39 cellular contexts compared by ENCODE assay signal in the genomic region with DNA sequence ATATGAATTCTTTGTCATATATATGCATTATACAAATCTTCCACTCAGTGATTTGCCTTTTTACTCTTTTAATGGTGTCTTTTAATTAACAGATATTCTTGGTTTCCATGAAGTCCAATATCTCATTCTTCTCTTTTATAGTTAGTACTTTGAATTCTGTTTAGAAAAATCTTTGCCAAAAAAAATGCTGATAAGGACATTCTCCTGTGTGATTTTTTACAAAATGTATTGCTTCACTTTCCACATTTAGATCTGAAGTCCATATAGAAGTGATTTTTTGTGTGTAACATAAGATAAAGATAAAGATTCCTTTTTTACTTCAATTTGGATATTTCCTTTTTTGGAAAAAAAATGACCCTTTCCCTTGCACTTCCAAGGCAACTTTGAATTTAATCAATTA. TPM values are rescaled to one million over a fixed set of nuclear protein-coding genes. Genes with fewer than 3 reads are reported as not detected.
"Had no signal": no experiment of that assay in that cellular context is flagged by ENCODE, and none has a peak within 500 bp of the region (broad histone marks: within the 10 kb centered on the region; RNA-seq: fewer than 3 reads in every experiment).

No MANE protein-coding gene starts in this region.

- H3K4me3 ChIP-seq: adrenal gland, ascending aorta, body of pancreas, breast epithelium, cardiac muscle cell had no signal

- H3K4me1 ChIP-seq: adrenal gland, ascending aorta, body of pancreas, breast epithelium had no signal

- H3K27me3 ChIP-seq: ascending aorta, body of pancreas, breast epithelium had no signal

- DNase-seq: activated effector memory CD4-positive, alpha-beta T cell treated with anti-CD3 and anti-CD28 coated beads, Interleukin-2, amount 50 U/mL, for 16 hours; activated effector memory CD4-positive, alpha-beta T cell treated with Interleukin-2 at 50 U/mL for 16 hours; activated gamma-delta T cell; activated gamma-delta T cell treated with Interleukin-2 at 50 U/mL for 16 hours; activated naive CD4-positive, alpha-beta T cell; activated naive CD4-positive, alpha-beta T cell treated with anti-CD3 and anti-CD28 coated beads for 36 hours; activated naive CD4-positive, alpha-beta T cell treated with anti-CD3 and anti-CD28 coated beads, Interleukin-2, amount 10 ng/mL, durations not matched to agents 7 days and 5 days; activated naive CD4-positive, alpha-beta T cell treated with anti-CD3 and anti-CD28 coated beads, Interleukin-2, amount 50 U/mL, for 16 hours; activated naive CD4-positive, alpha-beta T cell treated with Interleukin-2 at 50 U/mL for 16 hours; activated naive CD8-positive, alpha-beta T cell treated with anti-CD3 and anti-CD28 coated beads for 36 hours; activated naive CD8-positive, alpha-beta T cell treated with anti-CD3 and anti-CD28 coated beads, Interleukin-2, amount 10 ng/mL, durations not matched to agents 7 days and 5 days; activated naive CD8-positive, alpha-beta T cell treated with anti-CD3 and anti-CD28 coated beads, Interleukin-2, amount 50 U/mL, for 24 hours; activated T-cell treated with anti-CD3 and anti-CD28 coated beads, Interleukin-2, amount 50 U/mL, for 1 hour; activated T-cell treated with anti-CD3 and anti-CD28 coated beads, Interleukin-2, amount 50 U/mL, for 24 hours; activated T-cell treated with anti-CD3 and anti-CD28 coated beads, Interleukin-2, amount 50 U/mL, for 4 hours; activated T-cell treated with anti-CD3 and anti-CD28 coated beads, Interleukin-2, amount 50 U/mL, for 48 hours; activated T-cell treated with anti-CD3 and anti-CD28 coated beads, Interleukin-2, amount 50 U/mL, for 72 hours; adrenal gland; amniotic stem cell; amygdala; anterior cingulate cortex; aorta; body of pancreas; brain microvascular endothelial cell; caudate nucleus; central memory CD4-positive, alpha-beta T cell; cerebellar nuclear complex had no signal

- H3K9me3 ChIP-seq: adrenal gland, ascending aorta, body of pancreas had no signal

- ATAC-seq: activated naive CD4-positive, alpha-beta T cell treated with anti-CD3 and anti-CD28 coated beads, Interleukin-2, amount 50 U/mL, for 72 hours; activated naive CD8-positive, alpha-beta T cell treated with anti-CD3 and anti-CD28 coated beads, Interleukin-2, amount 50 U/mL, for 24 hours; activated T-cell treated with anti-CD3 and anti-CD28 coated beads, Interleukin-2, amount 50 U/mL, for 4 hours; activated T-cell treated with anti-CD3 and anti-CD28 coated beads, Interleukin-2, amount 50 U/mL, for 72 hours; activated T-helper 17 cell treated with anti-CD3 and anti-CD28 coated beads, Interleukin-2, amount 50 U/mL, for 72 hours; body of pancreas had no signal

- H3K27ac ChIP-seq: adrenal gland, ascending aorta, body of pancreas, brain microvascular endothelial cell, breast epithelium, cardiac muscle cell had no signal

- H3K36me3 ChIP-seq: adrenal gland, ascending aorta, brain microvascular endothelial cell, breast epithelium, cardiac muscle cell had no signal

- FAIRE-seq: astrocyte, bronchial epithelial cell had no signal

RNA-seq across cellular contexts. Expression of a gene that starts 50.3 kb away (rescaled TPM):
- total RNA-seq: activated naive CD4-positive, alpha-beta T cell treated with anti-CD3 and anti-CD28 coated beads for 36 hours; activated naive CD4-positive, alpha-beta T cell treated with anti-CD3 and anti-CD28 coated beads, Interleukin-2, amount 50 U/mL, for 72 hours; activated naive CD8-positive, alpha-beta T cell treated with anti-CD3 and anti-CD28 coated beads for 36 hours; activated naive CD8-positive, alpha-beta T cell treated with anti-CD3 and anti-CD28 coated beads, Interleukin-2, amount 10 ng/mL, durations not matched to agents 7 days and 5 days; activated T-cell treated with anti-CD3 and anti-CD28 coated beads, Interleukin-2, amount 50 U/mL, for 4 hours; activated T-helper 1 cell treated with anti-CD3 and anti-CD28 coated beads, Interleukin-12 subunit alpha, Interleukin-12 subunit beta, Interleukin-2, Interleukin-4 antibody, amounts not matched to agents 30 ng/mL and 10 ng/mL and 1 ng/mL, durations not matched to agents 14 hours and 24 hours and 36 hours; activated T-helper 17 cell treated with anti-CD3 and anti-CD28 coated beads, Interleukin-2, amount 50 U/mL, for 72 hours; activated T-helper 2 cell treated with anti-CD3 and anti-CD28 coated beads, Interferon-gamma antibody, Interleukin-2, Interleukin-4, amounts not matched to agents 10 μg/mL and 5 μg/mL and 100 μg/mL, durations not matched to agents 14 hours and 24 hours and 36 hours; aorta; ascending aorta; body of pancreas; bronchial epithelial cell; cardiac muscle cell; cardiac septum; chondrocyte had no signal
- polyA plus RNA-seq: adipose tissue, adrenal gland, aorta, cardiac muscle cell had no signal
